31 cellular contexts compared by ENCODE assay signal in the genomic region with DNA sequence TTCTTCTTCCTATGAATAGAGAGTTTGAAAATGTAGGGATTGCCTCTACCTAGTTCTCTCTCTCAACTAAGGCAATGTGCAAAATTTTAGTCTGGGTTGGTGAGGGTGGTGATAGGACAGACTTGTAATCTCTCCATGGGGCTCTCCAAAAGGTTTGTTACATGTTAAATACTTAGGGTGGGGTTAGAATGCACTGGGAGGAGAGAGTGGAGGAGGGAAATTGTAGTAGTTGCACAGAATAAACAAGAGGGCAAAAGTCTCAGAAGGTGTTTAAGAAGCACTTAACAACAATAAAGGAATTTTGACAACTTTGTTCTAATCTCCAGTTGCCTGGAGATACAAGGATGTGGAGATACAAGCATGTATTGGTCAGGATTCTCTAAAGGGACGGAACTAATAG.
"Had no signal": no experiment of that assay in that cellular context is flagged by ENCODE, and none has a peak within 500 bp of the region (broad histone marks: within the 10 kb centered on the region; RNA-seq: fewer than 3 reads in every experiment).

No MANE protein-coding gene starts in this region.

- H3K9me3 Mint-ChIP-seq: mesothelial cell of epicardium; nephron progenitor cell; stimulated activated effector memory CD8-positive, alpha-beta T cell treated with anti-CD3 and anti-CD28 coated beads, Interleukin-12 subunit alpha, Interleukin-12 subunit beta, amount 100 ng/mL, for 72 hours; type B pancreatic cell had no signal

- H3K4me3 Mint-ChIP-seq: mesothelial cell of epicardium; naive B cell; nephron progenitor cell; stimulated activated effector memory CD8-positive, alpha-beta T cell treated with anti-CD3 and anti-CD28 coated beads, Interleukin-12 subunit alpha, Interleukin-12 subunit beta, amount 100 ng/mL, for 72 hours; type B pancreatic cell had no signal

- H3K4me1 ChIP-seq: esophagus squamous epithelium, psoas muscle, sigmoid colon, tibial artery had no signal

- H3K36me3 ChIP-seq: esophagus squamous epithelium, ovary, sigmoid colon, tibial artery had no signal

- H3K27ac Mint-ChIP-seq: mesothelial cell of epicardium; nephron progenitor cell; stimulated activated effector memory CD8-positive, alpha-beta T cell treated with anti-CD3 and anti-CD28 coated beads, Interleukin-12 subunit alpha, Interleukin-12 subunit beta, amount 100 ng/mL, for 72 hours; type B pancreatic cell had no signal

- H3K27me3 ChIP-seq: esophagus squamous epithelium, ovary, sigmoid colon, testis, tibial artery had no signal

- H3K4me1 Mint-ChIP-seq: naive B cell had no signal

- H3K4me3 ChIP-seq: coronary artery, esophagus squamous epithelium, mucosa of descending colon, ovary, psoas muscle, sigmoid colon, testis, tibial artery had no signal

- H3K27ac ChIP-seq: coronary artery, esophagus squamous epithelium, ovary, psoas muscle, sigmoid colon, testis, tibial artery had no signal

- H3K27me3 Mint-ChIP-seq: type B pancreatic cell had no signal

- DNase-seq: dermis blood vessel endothelial cell; effector memory CD4-positive, alpha-beta T cell; esophagus squamous epithelium; foreskin melanocyte; glutamatergic neuron; hypothalamus; immature natural killer cell; islet precursor cell; kidney glomerular epithelial cell; left colon; left ventricle myocardium superior; mesenchymal stem cell; mucosa of descending colon; naive B cell; nephron progenitor cell; nucleus accumbens; ovary; posterior cingulate gyrus; psoas muscle; right cardiac atrium; sigmoid colon; stimulated activated CD4-positive, alpha-beta T cell treated with anti-CD3 and anti-CD28 coated beads, Interleukin-2, amount 100 ng/mL, for 24 hours; stimulated activated CD4-positive, alpha-beta T cell treated with anti-CD3 and anti-CD28 coated beads, Interleukin-4, amount 100 ng/mL, for 24 hours; stimulated activated naive CD4-positive, alpha-beta T cell treated with Interleukin-2 at 50 U/mL for 16 hours; substantia nigra; testis; tibial artery had no signal

- H3K36me3 Mint-ChIP-seq: immature natural killer cell; mesothelial cell of epicardium; naive B cell; stimulated activated effector memory CD8-positive, alpha-beta T cell treated with anti-CD3 and anti-CD28 coated beads, Interleukin-12 subunit alpha, Interleukin-12 subunit beta, amount 100 ng/mL, for 72 hours; type B pancreatic cell had no signal

- H3K9me3 ChIP-seq: esophagus squamous epithelium, mucosa of descending colon, ovary, psoas muscle, sigmoid colon, testis, tibial artery had no signal

- ATAC-seq: left colon, left ventricle myocardium superior, mucosa of descending colon, psoas muscle, right cardiac atrium had no signal
